ENCODE assay signal across 1 cellular context in the genomic region with DNA sequence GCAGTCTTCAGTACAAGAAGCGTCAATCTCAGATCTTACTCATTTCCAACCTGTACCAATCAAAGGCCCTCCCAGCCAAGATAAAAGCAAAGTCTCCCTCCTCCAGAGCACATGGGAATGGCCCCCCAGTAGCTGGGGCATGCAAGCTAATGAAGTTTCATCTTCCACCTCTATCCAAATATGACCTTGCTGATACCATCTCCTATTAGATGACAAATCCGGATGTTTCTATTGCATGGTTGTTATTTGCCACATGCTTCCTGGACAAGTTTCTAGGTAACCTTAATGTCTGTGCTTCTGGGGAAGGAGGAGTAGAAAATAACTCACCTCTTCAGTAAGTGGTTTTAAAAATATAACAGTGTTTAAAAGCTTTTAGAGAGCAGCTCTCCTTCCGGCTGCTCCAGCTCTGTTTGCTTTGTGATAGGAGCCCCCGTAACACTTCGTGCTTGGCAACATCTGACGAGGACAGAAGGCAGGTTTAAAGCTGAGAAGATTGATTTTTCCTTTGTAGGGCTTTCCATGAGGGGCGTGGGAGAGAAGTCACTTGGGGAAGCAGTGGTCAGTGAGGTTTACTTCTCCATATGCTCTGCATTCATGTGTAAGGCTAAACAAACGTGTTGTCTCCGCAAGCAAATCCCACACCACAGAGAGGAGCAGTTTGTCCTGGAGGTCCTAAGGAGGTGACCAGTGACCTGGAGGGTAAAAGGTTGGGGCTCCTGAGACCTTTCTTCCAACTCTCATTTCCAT.
A peak's percentile ranks its signal among the peaks of the same experiment; 100 is the strongest.
TF ChIP-seq lines count a peak whose summit lies in the region.

No MANE protein-coding gene starts in this region.

TF ChIP-seq in HepG2, 621 proteins besides CTCF, POLR2A, EP300 and RAD21 (continued from another document and continues in another):
- TF ChIP-seq LCORL (IDR thresholded peaks at IDR 0.05): no peak
- peak; percentile 50 for TF ChIP-seq LCORL (CRISPR knock-in tag; IDR thresholded peaks at IDR 0.05)
- TF ChIP-seq GPN1 (CRISPR knock-in tag; IDR thresholded peaks at IDR 0.05; ENCODE audit: borderline replicate concordance): no peak
- TF ChIP-seq, protein P1, sequence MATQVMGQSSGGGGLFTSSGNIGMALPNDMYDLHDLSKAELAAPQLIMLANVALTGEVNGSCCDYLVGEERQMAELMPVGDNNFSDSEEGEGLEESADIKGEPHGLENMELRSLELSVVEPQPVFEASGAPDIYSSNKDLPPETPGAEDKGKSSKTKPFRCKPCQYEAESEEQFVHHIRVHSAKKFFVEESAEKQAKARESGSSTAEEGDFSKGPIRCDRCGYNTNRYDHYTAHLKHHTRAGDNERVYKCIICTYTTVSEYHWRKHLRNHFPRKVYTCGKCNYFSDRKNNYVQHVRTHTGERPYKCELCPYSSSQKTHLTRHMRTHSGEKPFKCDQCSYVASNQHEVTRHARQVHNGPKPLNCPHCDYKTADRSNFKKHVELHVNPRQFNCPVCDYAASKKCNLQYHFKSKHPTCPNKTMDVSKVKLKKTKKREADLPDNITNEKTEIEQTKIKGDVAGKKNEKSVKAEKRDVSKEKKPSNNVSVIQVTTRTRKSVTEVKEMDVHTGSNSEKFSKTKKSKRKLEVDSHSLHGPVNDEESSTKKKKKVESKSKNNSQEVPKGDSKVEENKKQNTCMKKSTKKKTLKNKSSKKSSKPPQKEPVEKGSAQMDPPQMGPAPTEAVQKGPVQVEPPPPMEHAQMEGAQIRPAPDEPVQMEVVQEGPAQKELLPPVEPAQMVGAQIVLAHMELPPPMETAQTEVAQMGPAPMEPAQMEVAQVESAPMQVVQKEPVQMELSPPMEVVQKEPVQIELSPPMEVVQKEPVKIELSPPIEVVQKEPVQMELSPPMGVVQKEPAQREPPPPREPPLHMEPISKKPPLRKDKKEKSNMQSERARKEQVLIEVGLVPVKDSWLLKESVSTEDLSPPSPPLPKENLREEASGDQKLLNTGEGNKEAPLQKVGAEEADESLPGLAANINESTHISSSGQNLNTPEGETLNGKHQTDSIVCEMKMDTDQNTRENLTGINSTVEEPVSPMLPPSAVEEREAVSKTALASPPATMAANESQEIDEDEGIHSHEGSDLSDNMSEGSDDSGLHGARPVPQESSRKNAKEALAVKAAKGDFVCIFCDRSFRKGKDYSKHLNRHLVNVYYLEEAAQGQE (IDR thresholded peaks at IDR 0.05; ENCODE audit: borderline replicate concordance in 1 of 2, low read depth in 1 of 2, low read length in 2 of 2): peak in 1 of 2 experiments; percentile 34; a peak in 1 of 4 replicates
- 0 out of 2 replicates have a peak, but pooled peaks have one; percentile 30 for TF ChIP-seq YEATS4 (CRISPR knock-in tag; IDR thresholded peaks at IDR 0.05; ENCODE audit: borderline replicate concordance)
- peak; percentile 71; the same call in 1 of the 2 replicates for TF ChIP-seq IRF2 (CRISPR knock-in tag; IDR thresholded peaks at IDR 0.05)
- TF ChIP-seq, protein P2, sequence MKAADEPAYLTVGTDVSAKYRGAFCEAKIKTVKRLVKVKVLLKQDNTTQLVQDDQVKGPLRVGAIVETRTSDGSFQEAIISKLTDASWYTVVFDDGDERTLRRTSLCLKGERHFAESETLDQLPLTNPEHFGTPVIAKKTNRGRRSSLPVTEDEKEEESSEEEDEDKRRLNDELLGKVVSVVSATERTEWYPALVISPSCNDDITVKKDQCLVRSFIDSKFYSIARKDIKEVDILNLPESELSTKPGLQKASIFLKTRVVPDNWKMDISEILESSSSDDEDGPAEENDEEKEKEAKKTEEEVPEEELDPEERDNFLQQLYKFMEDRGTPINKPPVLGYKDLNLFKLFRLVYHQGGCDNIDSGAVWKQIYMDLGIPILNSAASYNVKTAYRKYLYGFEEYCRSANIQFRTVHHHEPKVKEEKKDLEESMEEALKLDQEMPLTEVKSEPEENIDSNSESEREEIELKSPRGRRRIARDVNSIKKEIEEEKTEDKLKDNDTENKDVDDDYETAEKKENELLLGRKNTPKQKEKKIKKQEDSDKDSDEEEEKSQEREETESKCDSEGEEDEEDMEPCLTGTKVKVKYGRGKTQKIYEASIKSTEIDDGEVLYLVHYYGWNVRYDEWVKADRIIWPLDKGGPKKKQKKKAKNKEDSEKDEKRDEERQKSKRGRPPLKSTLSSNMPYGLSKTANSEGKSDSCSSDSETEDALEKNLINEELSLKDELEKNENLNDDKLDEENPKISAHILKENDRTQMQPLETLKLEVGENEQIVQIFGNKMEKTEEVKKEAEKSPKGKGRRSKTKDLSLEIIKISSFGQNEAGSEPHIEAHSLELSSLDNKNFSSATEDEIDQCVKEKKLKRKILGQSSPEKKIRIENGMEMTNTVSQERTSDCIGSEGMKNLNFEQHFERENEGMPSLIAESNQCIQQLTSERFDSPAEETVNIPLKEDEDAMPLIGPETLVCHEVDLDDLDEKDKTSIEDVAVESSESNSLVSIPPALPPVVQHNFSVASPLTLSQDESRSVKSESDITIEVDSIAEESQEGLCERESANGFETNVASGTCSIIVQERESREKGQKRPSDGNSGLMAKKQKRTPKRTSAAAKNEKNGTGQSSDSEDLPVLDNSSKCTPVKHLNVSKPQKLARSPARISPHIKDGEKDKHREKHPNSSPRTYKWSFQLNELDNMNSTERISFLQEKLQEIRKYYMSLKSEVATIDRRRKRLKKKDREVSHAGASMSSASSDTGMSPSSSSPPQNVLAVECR (CRISPR knock-in tag; IDR thresholded peaks at IDR 0.05; ENCODE audit: borderline replicate concordance): peak; percentile 41; the same call in 1 of the 2 replicates
- no peak for TF ChIP-seq ZNF446 (CRISPR knock-in tag; IDR thresholded peaks at IDR 0.05)
- TF ChIP-seq SETDB1 (CRISPR knock-in tag; IDR thresholded peaks at IDR 0.05; ENCODE audit: borderline replicate concordance): no peak
- TF ChIP-seq, protein P3, sequence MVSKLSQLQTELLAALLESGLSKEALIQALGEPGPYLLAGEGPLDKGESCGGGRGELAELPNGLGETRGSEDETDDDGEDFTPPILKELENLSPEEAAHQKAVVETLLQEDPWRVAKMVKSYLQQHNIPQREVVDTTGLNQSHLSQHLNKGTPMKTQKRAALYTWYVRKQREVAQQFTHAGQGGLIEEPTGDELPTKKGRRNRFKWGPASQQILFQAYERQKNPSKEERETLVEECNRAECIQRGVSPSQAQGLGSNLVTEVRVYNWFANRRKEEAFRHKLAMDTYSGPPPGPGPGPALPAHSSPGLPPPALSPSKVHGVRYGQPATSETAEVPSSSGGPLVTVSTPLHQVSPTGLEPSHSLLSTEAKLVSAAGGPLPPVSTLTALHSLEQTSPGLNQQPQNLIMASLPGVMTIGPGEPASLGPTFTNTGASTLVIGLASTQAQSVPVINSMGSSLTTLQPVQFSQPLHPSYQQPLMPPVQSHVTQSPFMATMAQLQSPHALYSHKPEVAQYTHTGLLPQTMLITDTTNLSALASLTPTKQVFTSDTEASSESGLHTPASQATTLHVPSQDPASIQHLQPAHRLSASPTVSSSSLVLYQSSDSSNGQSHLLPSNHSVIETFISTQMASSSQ (IDR thresholded peaks at IDR 0.05; ENCODE audit: low read depth): peak; percentile 34; the same call in 1 of the 2 replicates
- TF ChIP-seq, protein P3 (CRISPR knock-in tag; IDR thresholded peaks at IDR 0.05; ENCODE audit: borderline replicate concordance): no peak
- TF ChIP-seq ZFY (CRISPR knock-in tag; IDR thresholded peaks at IDR 0.05): peak; percentile 26; the same call in 1 of the 2 replicates
- peak; percentile 63; the same call in 1 of the 2 replicates for TF ChIP-seq ZNF121 (CRISPR knock-in tag; IDR thresholded peaks at IDR 0.05)
- peak; percentile 94 for TF ChIP-seq RFXAP (CRISPR knock-in tag; IDR thresholded peaks at IDR 0.05; ENCODE audit: borderline replicate concordance)
- peak; percentile 88 for TF ChIP-seq SATB2 (CRISPR knock-in tag; IDR thresholded peaks at IDR 0.05)
- peak; percentile 70 for TF ChIP-seq SP5 (CRISPR knock-in tag; IDR thresholded peaks at IDR 0.05; ENCODE audit: borderline replicate concordance, low read depth)
- TF ChIP-seq ZNF549 (CRISPR knock-in tag; IDR thresholded peaks at IDR 0.05): no peak
- peak; percentile 91 for TF ChIP-seq BCL6 (CRISPR knock-in tag; IDR thresholded peaks at IDR 0.05)
- no peak for TF ChIP-seq HDAC6 (IDR thresholded peaks at IDR 0.05; ENCODE audit: low read depth, low read length)
- TF ChIP-seq FOXJ3 (CRISPR knock-in tag; IDR thresholded peaks at IDR 0.05; ENCODE audit: borderline replicate concordance): peak; percentile 83; the same call in 1 of the 2 replicates
- TF ChIP-seq, protein P4, sequence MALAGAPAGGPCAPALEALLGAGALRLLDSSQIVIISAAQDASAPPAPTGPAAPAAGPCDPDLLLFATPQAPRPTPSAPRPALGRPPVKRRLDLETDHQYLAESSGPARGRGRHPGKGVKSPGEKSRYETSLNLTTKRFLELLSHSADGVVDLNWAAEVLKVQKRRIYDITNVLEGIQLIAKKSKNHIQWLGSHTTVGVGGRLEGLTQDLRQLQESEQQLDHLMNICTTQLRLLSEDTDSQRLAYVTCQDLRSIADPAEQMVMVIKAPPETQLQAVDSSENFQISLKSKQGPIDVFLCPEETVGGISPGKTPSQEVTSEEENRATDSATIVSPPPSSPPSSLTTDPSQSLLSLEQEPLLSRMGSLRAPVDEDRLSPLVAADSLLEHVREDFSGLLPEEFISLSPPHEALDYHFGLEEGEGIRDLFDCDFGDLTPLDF (CRISPR knock-in tag; IDR thresholded peaks at IDR 0.05): no peak
- TF ChIP-seq ZNF225 (CRISPR knock-in tag; IDR thresholded peaks at IDR 0.05): no peak
- TF ChIP-seq BHLHE40 (IDR thresholded peaks at IDR 0.05; ENCODE audit: low read length): no peak
- TF ChIP-seq, protein P5, sequence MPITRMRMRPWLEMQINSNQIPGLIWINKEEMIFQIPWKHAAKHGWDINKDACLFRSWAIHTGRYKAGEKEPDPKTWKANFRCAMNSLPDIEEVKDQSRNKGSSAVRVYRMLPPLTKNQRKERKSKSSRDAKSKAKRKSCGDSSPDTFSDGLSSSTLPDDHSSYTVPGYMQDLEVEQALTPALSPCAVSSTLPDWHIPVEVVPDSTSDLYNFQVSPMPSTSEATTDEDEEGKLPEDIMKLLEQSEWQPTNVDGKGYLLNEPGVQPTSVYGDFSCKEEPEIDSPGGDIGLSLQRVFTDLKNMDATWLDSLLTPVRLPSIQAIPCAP (CRISPR knock-in tag; IDR thresholded peaks at IDR 0.05; ENCODE audit: low read depth): no peak
- TF ChIP-seq ZBTB7B (CRISPR knock-in tag; IDR thresholded peaks at IDR 0.05): peak; percentile 70; the same call in 1 of the 2 replicates
- no peak for TF ChIP-seq NCOA5 (CRISPR knock-in tag; IDR thresholded peaks at IDR 0.05)
- TF ChIP-seq ZNF205 (CRISPR knock-in tag; IDR thresholded peaks at IDR 0.05): no peak
- TF ChIP-seq ZNF569 (CRISPR knock-in tag; IDR thresholded peaks at IDR 0.05; ENCODE audit: borderline replicate concordance): no peak
- TF ChIP-seq, protein P6, sequence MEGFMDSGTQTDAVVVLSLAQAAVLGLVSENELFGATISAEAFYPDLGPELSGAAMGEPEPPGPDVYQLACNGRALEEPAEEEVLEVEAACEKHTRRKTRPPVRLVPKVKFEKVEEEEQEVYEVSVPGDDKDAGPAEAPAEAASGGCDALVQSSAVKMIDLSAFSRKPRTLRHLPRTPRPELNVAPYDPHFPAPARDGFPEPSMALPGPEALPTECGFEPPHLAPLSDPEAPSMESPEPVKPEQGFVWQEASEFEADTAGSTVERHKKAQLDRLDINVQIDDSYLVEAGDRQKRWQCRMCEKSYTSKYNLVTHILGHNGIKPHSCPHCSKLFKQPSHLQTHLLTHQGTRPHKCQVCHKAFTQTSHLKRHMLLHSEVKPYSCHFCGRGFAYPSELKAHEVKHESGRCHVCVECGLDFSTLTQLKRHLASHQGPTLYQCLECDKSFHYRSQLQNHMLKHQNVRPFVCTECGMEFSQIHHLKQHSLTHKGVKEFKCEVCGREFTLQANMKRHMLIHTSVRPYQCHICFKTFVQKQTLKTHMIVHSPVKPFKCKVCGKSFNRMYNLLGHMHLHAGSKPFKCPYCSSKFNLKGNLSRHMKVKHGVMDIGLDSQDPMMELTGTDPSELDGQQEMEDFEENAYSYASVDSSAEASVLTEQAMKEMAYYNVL (CRISPR knock-in tag; IDR thresholded peaks at IDR 0.05; ENCODE audit: borderline replicate concordance): peak; percentile 71
- no peak for TF ChIP-seq ZNF747 (CRISPR knock-in tag; IDR thresholded peaks at IDR 0.05; ENCODE audit: borderline replicate concordance)
- TF ChIP-seq ZNF350 (CRISPR knock-in tag; IDR thresholded peaks at IDR 0.05; ENCODE audit: borderline replicate concordance, low read depth): peak; percentile 56; the same call in 1 of the 2 replicates
- TF ChIP-seq ZNF367 (CRISPR knock-in tag; IDR thresholded peaks at IDR 0.05; ENCODE audit: borderline replicate concordance): no peak
- TF ChIP-seq ZNF777 (CRISPR knock-in tag; IDR thresholded peaks at IDR 0.05): peak; percentile 47; the same call in 1 of the 2 replicates
- TF ChIP-seq, protein P7, sequence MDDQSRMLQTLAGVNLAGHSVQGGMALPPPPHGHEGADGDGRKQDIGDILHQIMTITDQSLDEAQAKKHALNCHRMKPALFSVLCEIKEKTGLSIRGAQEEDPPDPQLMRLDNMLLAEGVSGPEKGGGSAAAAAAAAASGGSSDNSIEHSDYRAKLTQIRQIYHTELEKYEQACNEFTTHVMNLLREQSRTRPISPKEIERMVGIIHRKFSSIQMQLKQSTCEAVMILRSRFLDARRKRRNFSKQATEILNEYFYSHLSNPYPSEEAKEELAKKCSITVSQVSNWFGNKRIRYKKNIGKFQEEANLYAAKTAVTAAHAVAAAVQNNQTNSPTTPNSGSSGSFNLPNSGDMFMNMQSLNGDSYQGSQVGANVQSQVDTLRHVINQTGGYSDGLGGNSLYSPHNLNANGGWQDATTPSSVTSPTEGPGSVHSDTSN (CRISPR knock-in tag; IDR thresholded peaks at IDR 0.05; ENCODE audit: borderline replicate concordance): no peak
